Comparison of ENCODE assay signal across 17 cellular contexts in the genomic region with DNA sequence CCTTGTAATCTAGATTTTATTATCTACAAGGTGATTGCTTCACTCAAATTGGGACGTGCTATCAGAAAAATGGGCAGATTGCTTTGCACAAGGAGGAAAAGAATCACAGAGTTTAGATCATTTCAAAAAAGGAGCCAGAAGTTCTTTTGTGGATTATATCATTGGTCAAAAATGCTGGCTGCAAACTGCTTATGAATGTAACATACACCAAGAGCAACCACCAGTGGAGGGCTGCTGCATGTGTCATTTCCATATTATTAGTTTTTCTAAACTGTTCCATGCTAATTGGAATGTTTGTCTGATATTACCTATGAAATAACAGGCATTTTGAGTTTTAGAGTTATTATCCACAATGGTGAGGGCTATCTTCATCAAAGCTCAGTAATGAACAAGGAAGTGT. TPM values are rescaled to one million over a fixed set of nuclear protein-coding genes. Genes with fewer than 3 reads are reported as not detected.
"Had no signal": no experiment of that assay in that cellular context is flagged by ENCODE, and none has a peak within 500 bp of the region (broad histone marks: within the 10 kb centered on the region; RNA-seq: fewer than 3 reads in every experiment).

No MANE protein-coding gene starts in this region.

RNA-seq across cellular contexts. Expression of gene CFHR2, which starts 16.7 kb away (rescaled TPM):
- total RNA-seq: foreskin keratinocyte, gastroesophageal sphincter, heart left ventricle, kidney, mononuclear cell, natural killer cell, omental fat pad, progenitor cell of endocrine pancreas, smooth muscle cell, transverse colon, upper lobe of right lung, uterus had no signal
- polyA plus RNA-seq: esophagus, foreskin keratinocyte, heart left ventricle, lung, neural cell, smooth muscle cell, thymus had no signal

RNA-seq across cellular contexts. Expression of gene CFHR4, which starts 39.0 kb away (rescaled TPM):
- total RNA-seq: foreskin keratinocyte, gastroesophageal sphincter, heart left ventricle, lung, mononuclear cell, natural killer cell, omental fat pad, progenitor cell of endocrine pancreas, smooth muscle cell, suprapubic skin, transverse colon, upper lobe of right lung had no signal
- polyA plus RNA-seq: esophagus, foreskin keratinocyte, heart left ventricle, lung, neural cell, smooth muscle cell had no signal

RNA-seq across cellular contexts. Expression of gene CFHR5, which starts 50.5 kb away (rescaled TPM):
- total RNA-seq: foreskin keratinocyte, gastroesophageal sphincter, heart left ventricle, kidney, lung, mononuclear cell, natural killer cell, omental fat pad, progenitor cell of endocrine pancreas, smooth muscle cell, suprapubic skin, transverse colon, upper lobe of right lung, uterus had no signal
- polyA plus RNA-seq: esophagus, foreskin keratinocyte, heart left ventricle, lung, neural cell, smooth muscle cell, thymus had no signal
